Comparison of ENCODE assay signal across 8 cellular contexts in the genomic region with DNA sequence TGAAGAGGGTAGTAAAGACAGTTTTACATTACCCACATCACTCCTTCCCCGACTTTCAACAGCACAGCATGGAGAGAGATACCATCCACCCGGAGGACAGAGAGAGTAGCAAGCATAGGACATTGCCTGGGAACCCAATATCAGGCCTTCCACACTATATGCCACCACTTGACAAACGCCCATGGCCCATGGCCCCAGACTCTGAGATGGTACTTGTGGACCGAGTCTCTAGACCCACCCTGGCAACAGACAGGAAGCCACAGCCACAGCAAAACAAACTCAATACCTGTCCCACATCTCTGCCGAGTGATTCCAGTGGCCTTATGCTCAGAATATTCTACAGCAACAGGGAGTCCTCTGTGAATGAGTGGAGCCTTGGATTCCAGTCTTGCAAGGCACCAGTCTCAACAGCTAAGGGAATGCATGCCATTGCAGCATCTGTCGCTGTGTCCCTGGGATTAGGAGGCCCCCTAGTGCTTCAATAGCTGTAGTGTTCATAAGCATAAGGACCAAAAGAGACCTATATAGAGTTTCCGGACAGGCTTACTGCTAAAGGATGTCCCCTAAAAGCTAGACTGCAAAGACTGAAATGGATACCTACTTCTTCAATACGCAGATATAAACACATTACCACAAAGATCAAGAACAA. TPM values are rescaled to one million over a fixed set of nuclear protein-coding genes. Genes with fewer than 3 reads are reported as not detected.
DNase-seq lines count a peak whose midpoint lies in the region; ATAC-seq lines count a peak whose summit lies in the region.

No MANE protein-coding gene starts in this region.

- no peak overlapping the region for H2AK5ac ChIP-seq in mesendoderm (ENCODE audit: low read length)

- no peak overlapping the region for H3K27ac ChIP-seq in mesendoderm (ENCODE audit: low read depth, low read length)

- H2BK5ac ChIP-seq in mesendoderm (ENCODE audit: low read length), result no peak overlapping the region

- H3K4ac ChIP-seq in mesendoderm (ENCODE audit: low read depth, low read length), result no peak overlapping the region

- no peak overlapping the region for H4K8ac ChIP-seq in mesendoderm (ENCODE audit: low read depth, low read length)

- WGBS in mesendoderm (ENCODE audit: extremely low coverage, insufficient coverage, low lambda C conversion rate), result no CpG with 5 or more reads among the region's 8 CpGs

- no peaks in the 10 kb centered on the region for H3K79me1 ChIP-seq in mesendoderm (ENCODE audit: low read length)

- H3K9ac ChIP-seq in mesendoderm (ENCODE audit: low read length), result no peak overlapping the region

- H3K4me3 ChIP-seq in mesendoderm (ENCODE audit: low read length), result no peak overlapping the region

- H3K23ac ChIP-seq in mesendoderm (ENCODE audit: low read length), result no peak overlapping the region

- no peak overlapping the region for H3K4me2 ChIP-seq in mesendoderm (ENCODE audit: low read length)

- no peaks in the 10 kb centered on the region for H3K79me2 ChIP-seq in mesendoderm (ENCODE audit: control insufficient read depth, insufficient read depth, low read length)

- no peaks in the 10 kb centered on the region for H3K36me3 ChIP-seq in mesendoderm (ENCODE audit: control insufficient read depth, insufficient read depth, low read length)

- H3K56ac ChIP-seq in mesendoderm (ENCODE audit: low read length), result no peak overlapping the region

- no peaks in the 10 kb centered on the region for H3K4me1 ChIP-seq in mesendoderm (ENCODE audit: control insufficient read depth, low read depth, low read length)

- ATAC-seq in GM21576 (IDR thresholded peaks at IDR 0.05; ENCODE audit: unreplicated experiment), result peak; percentile 81

- H2BK120ac ChIP-seq in mesendoderm (ENCODE audit: low read depth, low read length), result no peak overlapping the region

- H3K27me3 ChIP-seq in mesendoderm (ENCODE audit: insufficient read depth, low read length, poor library complexity), result no peaks in the 10 kb centered on the region

- no peak overlapping the region for H4K5ac ChIP-seq in mesendoderm (ENCODE audit: low read length)

- no peak overlapping the region for H2BK15ac ChIP-seq in mesendoderm (replicated peaks; ENCODE audit: low read depth)

- no peak overlapping the region for H3K18ac ChIP-seq in mesendoderm (ENCODE audit: low read length)

- DNase-seq in activated T-cell treated with anti-CD3 and anti-CD28 coated beads for 1 hour (ENCODE audit: low read depth) (peak; percentile 2), Kasumi-1 (lab: John Stamatoyannopoulos, UW) (peak; percentile 57 to 65), SW 1271 (lab: John Stamatoyannopoulos, UW) (peak; percentile 14 to 44), dermis microvascular lymphatic vessel endothelial cell (ENCODE audit: low read depth in 2 of 2) (peak; percentile 31 to 33), mesendoderm (peak; percentile 77)
- DNase-seq in activated T-cell treated with anti-CD3 and anti-CD28 coated beads, Interleukin-2, amount 50 U/mL, for 1 hour, result no peak
- DNase-seq in effector CD8-positive, alpha-beta T cell (lab: John Stamatoyannopoulos, UW), result no peak

RNA-seq across cellular contexts. Expression of a gene that starts 14.7 kb away (rescaled TPM):
- under 0.01 TPM in 1 of 2 replicates, not detected in the other for total RNA-seq in dermis microvascular lymphatic vessel endothelial cell
- polyA plus RNA-seq in mesendoderm (2013, experiment 1 of 2), result 0.13 TPM
- 0.10 TPM for polyA plus RNA-seq in mesendoderm (2013, experiment 2 of 2)

Comparison
In these comparisons a context has a peak if more than half of its experiments do, and no peak if none do; other contexts are left out.
1. DNase-seq: peak in activated T-cell treated with anti-CD3 and anti-CD28 coated beads for 1 hour (single experiment), Kasumi-1 (2 of 2), SW 1271 (2 of 2), dermis microvascular lymphatic vessel endothelial cell (2 of 2) and mesendoderm (single experiment); none in activated T-cell treated with anti-CD3 and anti-CD28 coated beads, Interleukin-2, amount 50 U/mL, for 1 hour (single experiment) and effector CD8-positive, alpha-beta T cell (single experiment).